ENCODE assay signal across 8 cellular contexts in genomic region chr20:23637282-23638221, GRCh38. TPM values are rescaled to one million over a fixed set of nuclear protein-coding genes. Genes with fewer than 3 reads are reported as not detected.
DNase-seq lines count a peak whose midpoint lies in the region; ATAC-seq, FAIRE-seq and TF ChIP-seq lines count a peak whose summit lies in the region.

Gene CST3 (minus strand): TSS chr20:23637955. CDS start chr20:23637862, 93 bp downstream.

- in situ Hi-C loops in SK-MEL-5 (cut with HindIII; ENCODE audit: low pct_unique_long_range_greater_than_20kb, low sequenced_read_pairs), result no loop called here

- H3K9ac ChIP-seq in MM.1S (ENCODE audit: low read length), result peak within 1 kb of the TSS; percentile 81

- H3K4me3 Mint-ChIP-seq in effector memory CD8-positive, alpha-beta T cell, result peak within 1 kb of the TSS; percentile 65 to 77

- peak within 1 kb of the TSS; percentile 91 for H2AFZ ChIP-seq in MM.1S (ENCODE audit: low read length)

- no peaks in the 10 kb centered on the region for H4K20me1 ChIP-seq in MM.1S (ENCODE audit: insufficient read depth, low read length)

- H3K9me3 Mint-ChIP-seq in effector memory CD8-positive, alpha-beta T cell, result no peaks in the 10 kb centered on the region

- H3K4me1 ChIP-seq in MM.1S (ENCODE audit: low read length) (no peaks in the 10 kb centered on the region), right lobe of liver (peaks cover 0 to 20% (median 12%) of the 10 kb centered on the region in 4 donors)

- H3K4me2 ChIP-seq in MM.1S (ENCODE audit: low read depth, low read length), result peak within 1 kb of the TSS; percentile 89

- peaks cover 15 to 52% of the 10 kb centered on the region in 2 donors for H3K27me3 Mint-ChIP-seq in effector memory CD8-positive, alpha-beta T cell

- H3K36me3 ChIP-seq in MM.1S (replicated peaks; ENCODE audit: insufficient read depth, low read length), result no peaks in the 10 kb centered on the region
- H3K36me3 ChIP-seq in right lobe of liver, result peaks cover 0 to 19% (median 8%) of the 10 kb centered on the region in 4 donors

- no peaks in the 10 kb centered on the region for H3K27me3 ChIP-seq in MM.1S (replicated peaks; ENCODE audit: insufficient read depth, low read length)
- no peaks in the 10 kb centered on the region for H3K27me3 ChIP-seq in right lobe of liver

- no peak for TF ChIP-seq CTCF in MM.1S (IDR thresholded peaks at IDR 0.05; ENCODE audit: low read length)
- no peak for TF ChIP-seq CTCF in right lobe of liver (IDR thresholded peaks at IDR 0.05)

- TF ChIP-seq POLR2A in H54 (IDR thresholded peaks at IDR 0.05; ENCODE audit: low read depth, low read length) (peak; percentile 97), right lobe of liver (IDR thresholded peaks at IDR 0.05) (peak; percentile 94)

- no peak for FAIRE-seq in H54 (lab: Jason Lieb, UNC)

- no peaks in the 10 kb centered on the region for H3K36me3 Mint-ChIP-seq in effector memory CD8-positive, alpha-beta T cell (ENCODE audit: insufficient read depth)

- H3K4me3 ChIP-seq in MM.1S (ENCODE audit: low read length) (peak within 1 kb of the TSS; percentile 93), right lobe of liver (peak within 1 kb of the TSS; percentile 84 to 99 (median 95))

- 2% methylated on average over 33 of the region's 92 CpGs for WGBS in right lobe of liver (ENCODE audit: insufficient coverage, low coverage, low lambda C conversion rate, missing lambda C conversion rate)

- H3K27ac ChIP-seq in MM.1S (ENCODE audit: low read length) (no peak within 1 kb of the TSS), right lobe of liver (peak within 1 kb of the TSS; percentile 89 to 94 (median 91))

- no peaks in the 10 kb centered on the region for H3F3A ChIP-seq in MM.1S (ENCODE audit: insufficient read depth, low read length)

- intact Hi-C loops in right lobe of liver (cut with DNase I), result no loop called here

- H3K9me2 ChIP-seq in MM.1S (replicated peaks; ENCODE audit: insufficient read depth, low read length), result no peaks in the 10 kb centered on the region

- H3K4me1 Mint-ChIP-seq in effector memory CD8-positive, alpha-beta T cell (ENCODE audit: low read depth in 2 of 2), result peaks cover 7 to 12% of the 10 kb centered on the region in 2 donors

- peak; percentile 22 for ATAC-seq in effector memory CD8-positive, alpha-beta T cell (replicated peaks)
- peak; percentile 80 to 85 (median 84) for ATAC-seq in right lobe of liver

- H3K27ac Mint-ChIP-seq in effector memory CD8-positive, alpha-beta T cell, result peak within 1 kb of the TSS; percentile 25 to 80

- peak; percentile 80 for DNase-seq in SIG-M5 treated with dmso at 0.1 percent for 504 hours (lab: John Stamatoyannopoulos, UW; ENCODE audit: unreplicated experiment)
- DNase-seq in SIG-M5 (lab: John Stamatoyannopoulos, UW), result no peak
- DNase-seq in H54 (ENCODE audit: insufficient read length, low spot score), result peak; percentile 92
- peak; percentile 70 for DNase-seq in MM.1S
- peak; percentile 89 for DNase-seq in SK-MEL-5 (ENCODE audit: low read depth, low spot score)
- DNase-seq in effector memory CD8-positive, alpha-beta T cell, result peak in 1 of 3 experiments; percentile 1
- peak; percentile 94 to 95 (median 95) for DNase-seq in right lobe of liver
- peak; percentile 73 for DNase-seq in stromal cell of bone marrow (ENCODE audit: low read depth)

- H3K9me3 ChIP-seq in MM.1S (replicated peaks; ENCODE audit: insufficient read depth, low read length) (no peaks in the 10 kb centered on the region), right lobe of liver (no peaks in the 10 kb centered on the region)

- H3K79me2 ChIP-seq in MM.1S (ENCODE audit: low read length), result no peaks in the 10 kb centered on the region

RNA-seq across cellular contexts. Expression of gene CST3, which starts in this region (rescaled TPM):
- total RNA-seq in SK-MEL-5 (2014; rRNA removed; shearing (Covaris generic)), result 294 and 300 TPM in 2 replicates
- polyA plus RNA-seq in SK-MEL-5 (2015; cell fraction: cytosol; rRNA removed), result 911 and 984 TPM in 2 replicates
- 63.3 and 64.3 TPM in 2 replicates for polyA plus RNA-seq in SK-MEL-5 (2015; cell fraction: nucleus; rRNA removed)
- total RNA-seq in right lobe of liver, result 1,000 to 10,000 TPM in 1 of 6 experiments, 100 to 1,000 TPM in 5; 504 to 1,394 (median 638) TPM
